In the genomic region with DNA sequence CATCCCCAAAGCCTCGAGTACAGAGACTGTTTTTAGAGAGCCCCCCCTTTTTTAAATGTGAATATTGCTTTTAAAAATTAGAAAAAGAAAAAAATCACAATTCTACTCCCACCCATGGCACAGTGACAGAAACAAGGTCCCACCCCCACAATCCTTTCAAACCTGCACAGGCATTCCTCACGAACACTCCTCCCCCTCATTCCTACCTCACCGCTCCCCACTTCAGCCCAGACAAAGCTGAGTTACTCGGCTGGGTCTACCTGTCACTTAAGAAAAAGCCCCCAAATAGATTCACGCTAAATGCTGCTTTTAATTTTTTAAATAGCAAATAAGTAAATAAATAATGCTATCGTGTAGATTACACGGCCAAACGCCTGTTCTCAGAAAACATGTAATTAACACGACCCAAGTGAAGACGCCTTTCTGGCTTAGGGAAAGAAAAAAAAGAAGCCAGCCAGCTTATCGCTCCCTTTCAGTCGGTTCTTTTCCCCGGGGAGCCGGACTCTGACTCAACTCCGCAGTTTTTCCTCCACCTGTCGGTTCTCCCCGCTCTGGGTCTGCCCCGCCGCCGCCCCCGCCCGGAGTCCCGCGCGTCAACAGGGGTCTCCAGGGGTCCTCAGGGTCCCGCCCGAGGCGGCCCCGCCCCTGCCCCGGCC, we compare ENCODE assay signal across 8 cellular contexts.
DNase-seq lines count a peak whose midpoint lies in the region; ATAC-seq, FAIRE-seq and TF ChIP-seq lines count a peak whose summit lies in the region.

No MANE protein-coding gene starts in this region.

- no peaks in the 10 kb centered on the region for H3K36me3 Mint-ChIP-seq in activated naive CD8-positive, alpha-beta T cell treated with anti-CD3 and anti-CD28 coated beads, Interleukin-2, amount 50 U/mL, for 24 hours (ENCODE audit: low read depth)
- no peaks in the 10 kb centered on the region for H3K36me3 Mint-ChIP-seq in stimulated activated naive B cell treated with anti-CD40 and anti-IgM and Interleukin-4, amounts not matched to agents 10 μg/mL and 1 μg/mL and 100 μg/mL, for 72 hours

- no peaks in the 10 kb centered on the region for H3K9me3 Mint-ChIP-seq in activated naive CD8-positive, alpha-beta T cell treated with anti-CD3 and anti-CD28 coated beads, Interleukin-2, amount 50 U/mL, for 24 hours
- H3K9me3 Mint-ChIP-seq in stimulated activated naive B cell treated with anti-CD40 and anti-IgM and Interleukin-4, amounts not matched to agents 10 μg/mL and 1 μg/mL and 100 μg/mL, for 72 hours, result no peaks in the 10 kb centered on the region

- H3K27ac Mint-ChIP-seq in activated naive CD8-positive, alpha-beta T cell treated with anti-CD3 and anti-CD28 coated beads, Interleukin-2, amount 50 U/mL, for 24 hours, result no peak overlapping the region
- H3K27ac Mint-ChIP-seq in stimulated activated naive B cell treated with anti-CD40 and anti-IgM and Interleukin-4, amounts not matched to agents 10 μg/mL and 1 μg/mL and 100 μg/mL, for 72 hours, result no peak overlapping the region

- peak overlapping the region; percentile 76 for H3K4me3 Mint-ChIP-seq in activated naive CD8-positive, alpha-beta T cell treated with anti-CD3 and anti-CD28 coated beads, Interleukin-2, amount 50 U/mL, for 24 hours
- peak overlapping the region; percentile 69 to 94 for H3K4me3 Mint-ChIP-seq in stimulated activated naive B cell treated with anti-CD40 and anti-IgM and Interleukin-4, amounts not matched to agents 10 μg/mL and 1 μg/mL and 100 μg/mL, for 72 hours

- FAIRE-seq in islet of Langerhans (lab: Jason Lieb, UNC), result peak; percentile 60

- peaks cover 6% of the 10 kb centered on the region for H3K27me3 Mint-ChIP-seq in activated naive CD8-positive, alpha-beta T cell treated with anti-CD3 and anti-CD28 coated beads, Interleukin-2, amount 50 U/mL, for 24 hours
- peaks cover 27 to 31% of the 10 kb centered on the region in 2 donors for H3K27me3 Mint-ChIP-seq in stimulated activated naive B cell treated with anti-CD40 and anti-IgM and Interleukin-4, amounts not matched to agents 10 μg/mL and 1 μg/mL and 100 μg/mL, for 72 hours

- TF ChIP-seq EP300 in Ishikawa (IDR thresholded peaks at IDR 0.05; ENCODE audit: borderline replicate concordance), result no peak

- TF ChIP-seq CTCF in GM12864 (IDR thresholded peaks at IDR 0.05; ENCODE audit: low read depth, low read length, missing control alignments), result no peak

- H3K4me3 ChIP-seq in GM12864 (ENCODE audit: low read depth, low read length), result peak overlapping the region; percentile 67

- DNase-seq in GM12864 (ENCODE audit: low read depth), result no peak
- no peak for DNase-seq in activated naive CD8-positive, alpha-beta T cell treated with anti-CD3 and anti-CD28 coated beads, Interleukin-2, amount 50 U/mL, for 24 hours
- no peak for DNase-seq in stimulated activated naive B cell treated with anti-CD40 and anti-IgM and Interleukin-4, amounts not matched to agents 10 μg/mL and 1 μg/mL and 100 μg/mL, for 72 hours

- ATAC-seq in activated naive CD8-positive, alpha-beta T cell treated with anti-CD3 and anti-CD28 coated beads, Interleukin-2, amount 50 U/mL, for 24 hours, result no peak
- ATAC-seq in stimulated activated naive B cell treated with anti-CD40 and anti-IgM and Interleukin-4, amounts not matched to agents 10 μg/mL and 1 μg/mL and 100 μg/mL, for 72 hours (replicated peaks), result no peak
- no peak for ATAC-seq in GM21737 (IDR thresholded peaks at IDR 0.05; ENCODE audit: unreplicated experiment)
- no peak for ATAC-seq in HG03432 (IDR thresholded peaks at IDR 0.05; ENCODE audit: unreplicated experiment)
- no peak for ATAC-seq in HG02610 (IDR thresholded peaks at IDR 0.05; ENCODE audit: unreplicated experiment)

- TF ChIP-seq RAD21 in Ishikawa (IDR thresholded peaks at IDR 0.05; ENCODE audit: low read depth), result no peak

- peaks cover 53% of the 10 kb centered on the region for H3K4me1 Mint-ChIP-seq in activated naive CD8-positive, alpha-beta T cell treated with anti-CD3 and anti-CD28 coated beads, Interleukin-2, amount 50 U/mL, for 24 hours
- peaks cover 17 to 26% of the 10 kb centered on the region in 2 donors for H3K4me1 Mint-ChIP-seq in stimulated activated naive B cell treated with anti-CD40 and anti-IgM and Interleukin-4, amounts not matched to agents 10 μg/mL and 1 μg/mL and 100 μg/mL, for 72 hours

TF ChIP-seq in Ishikawa, 13 proteins besides CTCF, POLR2A, EP300 and RAD21:
- no peak for TF ChIP-seq TAF1 (IDR thresholded peaks at IDR 0.05; ENCODE audit: low read depth)
- 0 out of 2 replicates have a peak, but pooled peaks have one; percentile 43 for TF ChIP-seq EGR1 (IDR thresholded peaks at IDR 0.05)
- TF ChIP-seq, protein P1, sequence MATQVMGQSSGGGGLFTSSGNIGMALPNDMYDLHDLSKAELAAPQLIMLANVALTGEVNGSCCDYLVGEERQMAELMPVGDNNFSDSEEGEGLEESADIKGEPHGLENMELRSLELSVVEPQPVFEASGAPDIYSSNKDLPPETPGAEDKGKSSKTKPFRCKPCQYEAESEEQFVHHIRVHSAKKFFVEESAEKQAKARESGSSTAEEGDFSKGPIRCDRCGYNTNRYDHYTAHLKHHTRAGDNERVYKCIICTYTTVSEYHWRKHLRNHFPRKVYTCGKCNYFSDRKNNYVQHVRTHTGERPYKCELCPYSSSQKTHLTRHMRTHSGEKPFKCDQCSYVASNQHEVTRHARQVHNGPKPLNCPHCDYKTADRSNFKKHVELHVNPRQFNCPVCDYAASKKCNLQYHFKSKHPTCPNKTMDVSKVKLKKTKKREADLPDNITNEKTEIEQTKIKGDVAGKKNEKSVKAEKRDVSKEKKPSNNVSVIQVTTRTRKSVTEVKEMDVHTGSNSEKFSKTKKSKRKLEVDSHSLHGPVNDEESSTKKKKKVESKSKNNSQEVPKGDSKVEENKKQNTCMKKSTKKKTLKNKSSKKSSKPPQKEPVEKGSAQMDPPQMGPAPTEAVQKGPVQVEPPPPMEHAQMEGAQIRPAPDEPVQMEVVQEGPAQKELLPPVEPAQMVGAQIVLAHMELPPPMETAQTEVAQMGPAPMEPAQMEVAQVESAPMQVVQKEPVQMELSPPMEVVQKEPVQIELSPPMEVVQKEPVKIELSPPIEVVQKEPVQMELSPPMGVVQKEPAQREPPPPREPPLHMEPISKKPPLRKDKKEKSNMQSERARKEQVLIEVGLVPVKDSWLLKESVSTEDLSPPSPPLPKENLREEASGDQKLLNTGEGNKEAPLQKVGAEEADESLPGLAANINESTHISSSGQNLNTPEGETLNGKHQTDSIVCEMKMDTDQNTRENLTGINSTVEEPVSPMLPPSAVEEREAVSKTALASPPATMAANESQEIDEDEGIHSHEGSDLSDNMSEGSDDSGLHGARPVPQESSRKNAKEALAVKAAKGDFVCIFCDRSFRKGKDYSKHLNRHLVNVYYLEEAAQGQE (IDR thresholded peaks at IDR 0.05; ENCODE audit: low read depth), result no peak
- TF ChIP-seq TEAD4 (IDR thresholded peaks at IDR 0.05), result no peak
- TF ChIP-seq FOXM1 (IDR thresholded peaks at IDR 0.05; ENCODE audit: borderline replicate concordance, low read depth), result no peak
- TF ChIP-seq USF1 (IDR thresholded peaks at IDR 0.05), result no peak
- no peak for TF ChIP-seq NFIC (IDR thresholded peaks at IDR 0.05)
- no peak for TF ChIP-seq CEBPB (IDR thresholded peaks at IDR 0.05)
- no peak for TF ChIP-seq CREB1 (IDR thresholded peaks at IDR 0.05; ENCODE audit: low read depth)
- no peak for TF ChIP-seq TCF12 (IDR thresholded peaks at IDR 0.05; ENCODE audit: low read depth)
- no peak for TF ChIP-seq YY1 (IDR thresholded peaks at IDR 0.05; ENCODE audit: low read depth)
- TF ChIP-seq, protein P2, sequence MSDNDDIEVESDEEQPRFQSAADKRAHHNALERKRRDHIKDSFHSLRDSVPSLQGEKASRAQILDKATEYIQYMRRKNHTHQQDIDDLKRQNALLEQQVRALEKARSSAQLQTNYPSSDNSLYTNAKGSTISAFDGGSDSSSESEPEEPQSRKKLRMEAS (IDR thresholded peaks at IDR 0.05), result no peak
- TF ChIP-seq ZBTB7A (IDR thresholded peaks at IDR 0.05; ENCODE audit: low read depth), result peak; percentile 100
